17 cellular contexts compared by ENCODE assay signal in the genomic region with DNA sequence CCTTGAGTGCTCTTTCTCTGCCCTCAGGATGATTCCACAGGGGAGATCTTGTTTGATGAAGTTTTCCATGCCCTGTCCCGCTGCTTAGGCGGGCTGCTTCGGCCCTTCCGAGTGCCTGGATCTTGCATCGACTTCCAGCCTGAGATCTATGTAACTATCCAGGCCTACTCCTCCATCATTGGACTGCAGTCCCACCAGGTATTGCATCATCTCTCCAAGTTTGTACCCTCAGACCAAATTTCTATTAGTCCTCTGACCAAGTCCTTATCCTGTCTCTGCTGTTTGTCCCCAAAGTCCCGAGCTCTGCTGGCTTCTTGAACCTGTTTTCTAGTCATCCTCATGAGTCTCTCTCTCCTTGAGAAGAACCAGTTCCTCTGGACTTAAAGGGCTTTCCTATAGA. TPM values are rescaled to one million over a fixed set of nuclear protein-coding genes. Genes with fewer than 3 reads are reported as not detected.
DNase-seq lines count a peak whose midpoint lies in the region; ATAC-seq and TF ChIP-seq lines count a peak whose summit lies in the region.
"Had no signal": no experiment of that assay in that cellular context is flagged by ENCODE, and none has a peak within 500 bp of the region (broad histone marks: within the 10 kb centered on the region; RNA-seq: fewer than 3 reads in every experiment).

No MANE protein-coding gene starts in this region.

- H3K27me3 Mint-ChIP-seq in activated naive CD4-positive, alpha-beta T cell treated with anti-CD3 and anti-CD28 coated beads, Interleukin-2, amount 50 U/mL, for 24 hours = no peaks in the 10 kb centered on the region
- no peaks in the 10 kb centered on the region for H3K27me3 Mint-ChIP-seq in endodermal cell (ENCODE audit: insufficient read depth)
- H3K27me3 Mint-ChIP-seq in stimulated activated naive CD8-positive, alpha-beta T cell treated with anti-CD3 and anti-CD28 coated beads, Interleukin-15, amount 100 ng/mL, for 72 hours = no peaks in the 10 kb centered on the region
- H3K27me3 Mint-ChIP-seq in naive thymus-derived CD4-positive, alpha-beta T cell = no peaks in the 10 kb centered on the region
- H3K27me3 Mint-ChIP-seq: CD4-positive, alpha-beta T cell had no signal

- peaks cover 5% of the 10 kb centered on the region for H3K4me1 ChIP-seq in endodermal cell (ENCODE audit: control insufficient read depth, insufficient read depth, low read length)
- H3K4me1 ChIP-seq in naive thymus-derived CD4-positive, alpha-beta T cell (ENCODE audit: control insufficient read depth in 2 of 2, insufficient read depth in 2 of 2, low read length in 2 of 2) = no peaks in the 10 kb centered on the region
- H3K4me1 ChIP-seq: A549, Caco-2 had no signal

- no peak for ATAC-seq in stimulated activated naive CD8-positive, alpha-beta T cell treated with anti-CD3 and anti-CD28 coated beads, Interleukin-15, amount 100 ng/mL, for 72 hours
- no peak for ATAC-seq in naive thymus-derived CD4-positive, alpha-beta T cell
- no peak for ATAC-seq in GM21529 (IDR thresholded peaks at IDR 0.05; ENCODE audit: unreplicated experiment)
- ATAC-seq: A549, HCT116 had no signal

- CTCF ChIA-PET in naive thymus-derived CD4-positive, alpha-beta T cell (lab: Charles Lee) = no interaction called here

- peaks cover 16% of the 10 kb centered on the region for H3K4me1 Mint-ChIP-seq in activated naive CD4-positive, alpha-beta T cell treated with anti-CD3 and anti-CD28 coated beads, Interleukin-2, amount 50 U/mL, for 24 hours
- peaks cover 8% of the 10 kb centered on the region for H3K4me1 Mint-ChIP-seq in endodermal cell
- peaks cover 12% of the 10 kb centered on the region for H3K4me1 Mint-ChIP-seq in stimulated activated naive CD8-positive, alpha-beta T cell treated with anti-CD3 and anti-CD28 coated beads, Interleukin-15, amount 100 ng/mL, for 72 hours
- peaks cover 2 to 21% (median 16%) of the 10 kb centered on the region in 7 donors for H3K4me1 Mint-ChIP-seq in naive thymus-derived CD4-positive, alpha-beta T cell

- intact Hi-C loops in naive thymus-derived CD4-positive, alpha-beta T cell (cut with micrococcal nuclease) = no loop called here

- no peak overlapping the region for H3K9ac ChIP-seq in endodermal cell (ENCODE audit: extremely low read depth, low read length, poor library complexity, severe bottlenecking)
- H3K9ac ChIP-seq: GM23248 had no signal

- WGBS in endodermal cell (ENCODE audit: insufficient coverage in 1 of 2, insufficient read length in 1 of 2), 2 experiments = 97 to 100% methylated on average over 6 of the region's 6 CpGs

- no peaks in the 10 kb centered on the region for H3K27me3 ChIP-seq in endodermal cell (ENCODE audit: control insufficient read depth, insufficient read depth, low read length, poor library complexity, severe bottlenecking)
- no peaks in the 10 kb centered on the region for H3K27me3 ChIP-seq in naive thymus-derived CD4-positive, alpha-beta T cell (ENCODE audit: control insufficient read depth in 2 of 2, insufficient read depth in 2 of 2, low read length in 2 of 2)

- no peak for DNase-seq in activated naive CD4-positive, alpha-beta T cell treated with Interleukin-2 at 50 U/mL for 16 hours
- DNase-seq in endodermal cell = no peak
- DNase-seq in stimulated activated naive CD8-positive, alpha-beta T cell treated with anti-CD3 and anti-CD28 coated beads, Interleukin-15, amount 100 ng/mL, for 72 hours = no peak
- no peak for DNase-seq in naive thymus-derived CD4-positive, alpha-beta T cell
- DNase-seq: AML-193; Caco-2; CD4-positive, alpha-beta T cell; GM23248; H7; HFFc6 had no signal

- peaks cover 40% of the 10 kb centered on the region for H3K36me3 ChIP-seq in endodermal cell (ENCODE audit: control insufficient read depth, insufficient read depth, low read length)
- H3K36me3 ChIP-seq in naive thymus-derived CD4-positive, alpha-beta T cell (ENCODE audit: control insufficient read depth in 2 of 3, insufficient read depth in 3 of 3, low read length in 3 of 3) = peaks cover 5 to 55% (median 16%) of the 10 kb centered on the region in 3 experiments

- no peak overlapping the region for H3K4me3 Mint-ChIP-seq in activated naive CD4-positive, alpha-beta T cell treated with anti-CD3 and anti-CD28 coated beads, Interleukin-2, amount 50 U/mL, for 24 hours
- H3K4me3 Mint-ChIP-seq in endodermal cell = no peak overlapping the region
- no peak overlapping the region for H3K4me3 Mint-ChIP-seq in stimulated activated naive CD8-positive, alpha-beta T cell treated with anti-CD3 and anti-CD28 coated beads, Interleukin-15, amount 100 ng/mL, for 72 hours
- H3K4me3 Mint-ChIP-seq in naive thymus-derived CD4-positive, alpha-beta T cell = no peak overlapping the region
- H3K4me3 Mint-ChIP-seq: CD4-positive, alpha-beta T cell; HFFc6 had no signal

- TF ChIP-seq CTCF in VCaP (conservative IDR thresholded peaks at IDR 0.05) (no peak), endodermal cell (conservative IDR thresholded peaks at IDR 0.05) (no peak)

- POLR2A ChIA-PET in naive thymus-derived CD4-positive, alpha-beta T cell (lab: Charles Lee) = no interaction called here

- peaks cover 21% of the 10 kb centered on the region for H3K36me3 Mint-ChIP-seq in activated naive CD4-positive, alpha-beta T cell treated with anti-CD3 and anti-CD28 coated beads, Interleukin-2, amount 50 U/mL, for 24 hours
- peaks cover 44% of the 10 kb centered on the region for H3K36me3 Mint-ChIP-seq in endodermal cell (ENCODE audit: low read depth)
- peaks cover 12 to 56% (median 35%) of the 10 kb centered on the region in 5 donors for H3K36me3 Mint-ChIP-seq in naive thymus-derived CD4-positive, alpha-beta T cell

- H3K27ac Mint-ChIP-seq in activated naive CD4-positive, alpha-beta T cell treated with anti-CD3 and anti-CD28 coated beads, Interleukin-2, amount 50 U/mL, for 24 hours = peak overlapping the region; percentile 68
- peak overlapping the region; percentile 23 for H3K27ac Mint-ChIP-seq in endodermal cell
- H3K27ac Mint-ChIP-seq in stimulated activated naive CD8-positive, alpha-beta T cell treated with anti-CD3 and anti-CD28 coated beads, Interleukin-15, amount 100 ng/mL, for 72 hours = peak overlapping the region; percentile 42 to 69
- H3K27ac Mint-ChIP-seq in naive thymus-derived CD4-positive, alpha-beta T cell = no peak overlapping the region
- H3K27ac Mint-ChIP-seq: CD4-positive, alpha-beta T cell; HFFc6 had no signal

- H3K9me3 Mint-ChIP-seq in activated naive CD4-positive, alpha-beta T cell treated with anti-CD3 and anti-CD28 coated beads, Interleukin-2, amount 50 U/mL, for 24 hours = no peaks in the 10 kb centered on the region
- no peaks in the 10 kb centered on the region for H3K9me3 Mint-ChIP-seq in endodermal cell
- no peaks in the 10 kb centered on the region for H3K9me3 Mint-ChIP-seq in stimulated activated naive CD8-positive, alpha-beta T cell treated with anti-CD3 and anti-CD28 coated beads, Interleukin-15, amount 100 ng/mL, for 72 hours
- no peaks in the 10 kb centered on the region for H3K9me3 Mint-ChIP-seq in naive thymus-derived CD4-positive, alpha-beta T cell
- H3K9me3 Mint-ChIP-seq: CD4-positive, alpha-beta T cell; HFFc6 had no signal

- no peak overlapping the region for H3K4me3 ChIP-seq in endodermal cell (ENCODE audit: low read length)
- H3K4me3 ChIP-seq in naive thymus-derived CD4-positive, alpha-beta T cell (ENCODE audit: low read length) = no peak overlapping the region
- H3K4me3 ChIP-seq: A549, GM23248 had no signal

- no peaks in the 10 kb centered on the region for H3K9me3 ChIP-seq in endodermal cell (ENCODE audit: control insufficient read depth, low read length)
- no peaks in the 10 kb centered on the region for H3K9me3 ChIP-seq in naive thymus-derived CD4-positive, alpha-beta T cell (ENCODE audit: control insufficient read depth in 2 of 3, low read length in 3 of 3)
- H3K9me3 ChIP-seq: A549, Caco-2 had no signal

- peak overlapping the region; percentile 57; the same call in 1 of the 2 replicates for H3K27ac ChIP-seq in VCaP
- no peak overlapping the region for H3K27ac ChIP-seq in endodermal cell (ENCODE audit: low read depth, low read length)
- no peak overlapping the region for H3K27ac ChIP-seq in naive thymus-derived CD4-positive, alpha-beta T cell (ENCODE audit: low read depth, low read length)
- H3K27ac ChIP-seq: 22Rv1, A549, C4-2B, GM23248 had no signal

RNA-seq across cellular contexts. Expression of gene SZT2, which starts 14.7 kb away (rescaled TPM):
- 10 to 100 TPM; 55.6 to 59.7 TPM for total RNA-seq in endodermal cell
- polyA plus RNA-seq in endodermal cell (2013, experiment 1 of 2) = 13.6 TPM
- 12.3 TPM for polyA plus RNA-seq in endodermal cell (2013, experiment 2 of 2)
- total RNA-seq in naive thymus-derived CD4-positive, alpha-beta T cell = 100 to 1,000 TPM in 4 of 5 experiments, 10 to 100 TPM in 1; 80.5 to 153 (median 131) TPM
- polyA plus RNA-seq in naive thymus-derived CD4-positive, alpha-beta T cell = 1 to 10 TPM; 4.4 to 8.9 TPM

RNA-seq across cellular contexts. Expression of gene MED8, which starts 14.8 kb away (rescaled TPM):
- 10 to 100 TPM; 16.1 to 18.8 TPM for total RNA-seq in endodermal cell
- 21.9 TPM for polyA plus RNA-seq in endodermal cell (2013, experiment 1 of 2)
- 20.6 TPM for polyA plus RNA-seq in endodermal cell (2013, experiment 2 of 2)
- 10 to 100 TPM; 14.5 to 37.8 (median 30.1) TPM for total RNA-seq in naive thymus-derived CD4-positive, alpha-beta T cell
- polyA plus RNA-seq in naive thymus-derived CD4-positive, alpha-beta T cell = 10 to 100 TPM; 28.8 to 53.8 TPM

RNA-seq across cellular contexts. Expression of gene ELOVL1, which starts 36.5 kb away (rescaled TPM):
- 10 to 100 TPM; 24.4 to 28.3 TPM for total RNA-seq in endodermal cell
- polyA plus RNA-seq in endodermal cell (2013, experiment 1 of 2) = 25.1 TPM
- 23.3 TPM for polyA plus RNA-seq in endodermal cell (2013, experiment 2 of 2)
- 10 to 100 TPM; 25.9 to 65.3 (median 32.3) TPM for total RNA-seq in naive thymus-derived CD4-positive, alpha-beta T cell
- 10 to 100 TPM; 46.8 to 55.1 TPM for polyA plus RNA-seq in naive thymus-derived CD4-positive, alpha-beta T cell

RNA-seq across cellular contexts. Expression of gene CDC20, which starts 45.6 kb away (rescaled TPM):
- total RNA-seq in endodermal cell = 100 to 1,000 TPM; 126 to 149 TPM
- polyA plus RNA-seq in endodermal cell (2013, experiment 1 of 2) = 183 TPM
- 169 TPM for polyA plus RNA-seq in endodermal cell (2013, experiment 2 of 2)
- total RNA-seq in naive thymus-derived CD4-positive, alpha-beta T cell = 100 to 1,000 TPM in 1 of 5 experiments, 1 to 10 TPM in 1, under 1 TPM in 3; 0.38 to 101 (median 0.78) TPM
- polyA plus RNA-seq in naive thymus-derived CD4-positive, alpha-beta T cell = not detected

RNA-seq across cellular contexts. Expression of gene HYI, which starts 49.4 kb away (rescaled TPM):
- 10 to 100 TPM; 34.4 to 34.8 TPM for total RNA-seq in endodermal cell
- 29.7 TPM for polyA plus RNA-seq in endodermal cell (2013, experiment 1 of 2)
- polyA plus RNA-seq in endodermal cell (2013, experiment 2 of 2) = 25.6 TPM
- 10 to 100 TPM; 15.8 to 29.3 (median 26.8) TPM for total RNA-seq in naive thymus-derived CD4-positive, alpha-beta T cell
- polyA plus RNA-seq in naive thymus-derived CD4-positive, alpha-beta T cell = 1 to 10 TPM; 4.4 to 5.6 TPM

Comparison
In these comparisons a context has a peak if more than half of its experiments do, and no peak if none do; other contexts are left out.
1. H3K27ac Mint-ChIP-seq: peak in activated naive CD4-positive, alpha-beta T cell treated with anti-CD3 and anti-CD28 coated beads, Interleukin-2, amount 50 U/mL, for 24 hours (single experiment), endodermal cell (single experiment) and stimulated activated naive CD8-positive, alpha-beta T cell treated with anti-CD3 and anti-CD28 coated beads, Interleukin-15, amount 100 ng/mL, for 72 hours (2 of 2); none in naive thymus-derived CD4-positive, alpha-beta T cell (0 of 9).